ENCODE assay signal across 20 cellular contexts in the genomic region with DNA sequence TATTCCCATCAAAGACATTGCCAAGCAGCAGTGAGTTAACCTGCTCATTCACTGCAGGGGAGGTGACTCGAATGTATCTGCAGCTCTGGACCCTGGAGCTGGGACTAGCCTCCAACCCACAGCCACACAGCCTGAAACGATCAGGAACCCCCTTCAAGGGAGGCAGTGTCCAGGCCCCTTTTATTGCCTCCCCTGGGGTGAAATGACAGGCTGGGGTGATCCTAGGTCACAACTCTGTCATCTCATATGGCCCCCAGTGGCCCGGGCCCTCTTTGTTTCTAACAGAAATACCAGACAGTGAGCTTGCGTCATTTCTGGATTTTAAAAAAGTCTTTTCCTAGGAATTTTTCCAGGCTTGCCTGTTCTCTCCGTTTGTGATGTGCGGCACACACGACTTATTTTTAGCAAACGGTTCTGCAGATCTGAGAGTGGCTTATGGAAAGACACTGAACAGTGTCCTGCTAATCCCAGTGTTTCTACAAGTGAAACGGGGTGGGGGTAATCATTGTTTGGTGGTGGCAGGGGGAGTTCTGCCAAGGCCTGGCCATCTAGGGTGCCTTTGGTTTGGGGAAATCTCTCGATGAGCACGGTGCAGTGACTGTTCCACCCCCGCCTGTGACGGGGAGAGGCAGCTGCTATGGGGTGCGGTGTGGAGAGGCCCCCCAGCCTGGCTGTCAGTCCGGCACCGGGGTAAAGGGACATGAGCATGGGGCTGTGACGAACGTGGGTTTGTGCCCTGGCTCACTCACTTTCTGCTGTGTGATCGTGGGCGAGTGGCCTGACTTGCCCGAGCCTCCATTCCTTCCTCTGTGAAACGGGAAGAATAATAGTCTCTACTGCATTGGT. TPM values are rescaled to one million over a fixed set of nuclear protein-coding genes. Genes with fewer than 3 reads are reported as not detected.
"Had no signal": no experiment of that assay in that cellular context is flagged by ENCODE, and none has a peak within 500 bp of the region (broad histone marks: within the 10 kb centered on the region; RNA-seq: fewer than 3 reads in every experiment).

No MANE protein-coding gene starts in this region.

- H3K27ac ChIP-seq: right atrium auricular region, thyroid gland had no signal

- H3K4me3 ChIP-seq: right atrium auricular region, thyroid gland had no signal

- H3K27ac Mint-ChIP-seq: activated CD4-positive, alpha-beta T cell treated with anti-CD3 and anti-CD28 coated beads, Interleukin-2, amount 10 ng/mL, durations not matched to agents 7 days and 5 days; activated CD8-positive, alpha-beta T cell treated with anti-CD3 and anti-CD28 coated beads, Interleukin-2, amount 10 ng/mL, durations not matched to agents 7 days and 5 days; activated naive CD4-positive, alpha-beta T cell treated with anti-CD3 and anti-CD28 coated beads for 36 hours; activated T-cell treated with anti-CD3 and anti-CD28 coated beads, Interleukin-2, amount 50 U/mL, for 24 hours; activated T-helper 2 cell treated with anti-CD3 and anti-CD28 coated beads, Interferon-gamma antibody, Interleukin-2, Interleukin-4, amounts not matched to agents 10 μg/mL and 5 μg/mL and 100 μg/mL, durations not matched to agents 14 hours and 24 hours and 36 hours; mesothelial cell of epicardium; nephron; progenitor cell of endocrine pancreas; stimulated activated naive B cell treated with anti-CD40 and anti-IgM and Interleukin-4, amounts not matched to agents 10 μg/mL and 1 μg/mL and 100 μg/mL, for 72 hours; T-helper 1 cell treated with Interleukin-12 subunit alpha and Interleukin-12 subunit beta and Interleukin-4 antibody, amounts not matched to agents 30 μg/mL and 1 μg/mL, for 36 hours had no signal

- H3K4me1 Mint-ChIP-seq: activated CD4-positive, alpha-beta T cell treated with anti-CD3 and anti-CD28 coated beads, Interleukin-2, amount 10 ng/mL, durations not matched to agents 7 days and 5 days; mesothelial cell of epicardium; nephron; stimulated activated naive B cell treated with anti-CD40 and anti-IgM and Interleukin-4, amounts not matched to agents 10 μg/mL and 1 μg/mL and 100 μg/mL, for 72 hours had no signal

- H3K36me3 Mint-ChIP-seq: mesothelial cell of epicardium; stimulated activated naive B cell treated with anti-CD40 and anti-IgM and Interleukin-4, amounts not matched to agents 10 μg/mL and 1 μg/mL and 100 μg/mL, for 72 hours had no signal

- H3K9me3 ChIP-seq: right atrium auricular region, thyroid gland had no signal

- ATAC-seq: activated CD8-positive, alpha-beta T cell treated with anti-CD3 and anti-CD28 coated beads, Interleukin-2, amount 10 ng/mL, durations not matched to agents 7 days and 5 days; left lobe of liver; stimulated activated naive B cell treated with anti-CD40 and anti-IgM and Interleukin-4, amounts not matched to agents 10 μg/mL and 1 μg/mL and 100 μg/mL, for 72 hours had no signal

- H3K4me3 Mint-ChIP-seq: activated CD4-positive, alpha-beta T cell treated with anti-CD3 and anti-CD28 coated beads, Interleukin-2, amount 10 ng/mL, durations not matched to agents 7 days and 5 days; activated CD8-positive, alpha-beta T cell treated with anti-CD3 and anti-CD28 coated beads, Interleukin-2, amount 10 ng/mL, durations not matched to agents 7 days and 5 days; activated naive CD4-positive, alpha-beta T cell treated with anti-CD3 and anti-CD28 coated beads for 36 hours; activated T-cell treated with anti-CD3 and anti-CD28 coated beads, Interleukin-2, amount 50 U/mL, for 24 hours; mesothelial cell of epicardium; nephron; stimulated activated naive B cell treated with anti-CD40 and anti-IgM and Interleukin-4, amounts not matched to agents 10 μg/mL and 1 μg/mL and 100 μg/mL, for 72 hours; T-helper 1 cell treated with Interleukin-12 subunit alpha and Interleukin-12 subunit beta and Interleukin-4 antibody, amounts not matched to agents 30 μg/mL and 1 μg/mL, for 36 hours had no signal

- H3K36me3 ChIP-seq: right atrium auricular region, thyroid gland had no signal

- H3K4me1 ChIP-seq: thyroid gland had no signal

- H3K9me3 Mint-ChIP-seq: activated CD4-positive, alpha-beta T cell treated with anti-CD3 and anti-CD28 coated beads, Interleukin-2, amount 10 ng/mL, durations not matched to agents 7 days and 5 days; activated naive CD4-positive, alpha-beta T cell treated with anti-CD3 and anti-CD28 coated beads for 36 hours; activated T-cell treated with anti-CD3 and anti-CD28 coated beads, Interleukin-2, amount 50 U/mL, for 24 hours; activated T-helper 2 cell treated with anti-CD3 and anti-CD28 coated beads, Interferon-gamma antibody, Interleukin-2, Interleukin-4, amounts not matched to agents 10 μg/mL and 5 μg/mL and 100 μg/mL, durations not matched to agents 14 hours and 24 hours and 36 hours; mesothelial cell of epicardium; nephron; stimulated activated naive B cell treated with anti-CD40 and anti-IgM and Interleukin-4, amounts not matched to agents 10 μg/mL and 1 μg/mL and 100 μg/mL, for 72 hours; T-helper 1 cell treated with Interleukin-12 subunit alpha and Interleukin-12 subunit beta and Interleukin-4 antibody, amounts not matched to agents 30 μg/mL and 1 μg/mL, for 36 hours had no signal

- DNase-seq: activated CD4-positive, alpha-beta T cell treated with anti-CD3 and anti-CD28 coated beads, Interleukin-2, amount 10 ng/mL, durations not matched to agents 7 days and 5 days; activated CD8-positive, alpha-beta T cell treated with anti-CD3 and anti-CD28 coated beads, Interleukin-2, amount 10 ng/mL, durations not matched to agents 7 days and 5 days; activated naive CD4-positive, alpha-beta T cell treated with anti-CD3 and anti-CD28 coated beads for 36 hours; activated T-cell treated with anti-CD3 and anti-CD28 coated beads, Interleukin-2, amount 50 U/mL, for 24 hours; dermis blood vessel endothelial cell; foreskin melanocyte; glutamatergic neuron; islet precursor cell; occipital lobe; stimulated activated naive B cell treated with anti-CD40 and anti-IgM and Interleukin-4, amounts not matched to agents 10 μg/mL and 1 μg/mL and 100 μg/mL, for 72 hours; thyroid gland had no signal

- H3K27me3 ChIP-seq: right atrium auricular region, thyroid gland had no signal

RNA-seq across cellular contexts. Expression of gene SEC14L5, which starts 48.4 kb away (rescaled TPM):
- total RNA-seq: activated CD4-positive, alpha-beta T cell treated with anti-CD3 and anti-CD28 coated beads, Interleukin-2, amount 10 ng/mL, durations not matched to agents 7 days and 5 days; activated CD8-positive, alpha-beta T cell treated with anti-CD3 and anti-CD28 coated beads, Interleukin-2, amount 10 ng/mL, durations not matched to agents 7 days and 5 days; activated naive CD4-positive, alpha-beta T cell treated with anti-CD3 and anti-CD28 coated beads for 36 hours; activated T-helper 2 cell treated with anti-CD3 and anti-CD28 coated beads, Interferon-gamma antibody, Interleukin-2, Interleukin-4, amounts not matched to agents 10 μg/mL and 5 μg/mL and 100 μg/mL, durations not matched to agents 14 hours and 24 hours and 36 hours; dermis blood vessel endothelial cell had no signal

RNA-seq across cellular contexts. Expression of gene C16orf89, which starts 59.2 kb away (rescaled TPM):
- total RNA-seq: activated CD4-positive, alpha-beta T cell treated with anti-CD3 and anti-CD28 coated beads, Interleukin-2, amount 10 ng/mL, durations not matched to agents 7 days and 5 days; activated CD8-positive, alpha-beta T cell treated with anti-CD3 and anti-CD28 coated beads, Interleukin-2, amount 10 ng/mL, durations not matched to agents 7 days and 5 days; activated naive CD4-positive, alpha-beta T cell treated with anti-CD3 and anti-CD28 coated beads for 36 hours; activated T-helper 2 cell treated with anti-CD3 and anti-CD28 coated beads, Interferon-gamma antibody, Interleukin-2, Interleukin-4, amounts not matched to agents 10 μg/mL and 5 μg/mL and 100 μg/mL, durations not matched to agents 14 hours and 24 hours and 36 hours; dermis blood vessel endothelial cell; epithelial cell of proximal tubule; left lobe of liver; lung microvascular endothelial cell; progenitor cell of endocrine pancreas had no signal
